In genomic region chr17:62750502-62751349, GRCh38 we compare ENCODE assay signal across 14 cellular contexts. TPM values are rescaled to one million over a fixed set of nuclear protein-coding genes. Genes with fewer than 3 reads are reported as not detected.
A peak's percentile ranks its signal among the peaks of the same experiment; 100 is the strongest.
DNase-seq lines count a peak whose midpoint lies in the region; ATAC-seq and TF ChIP-seq lines count a peak whose summit lies in the region.
"Had no signal": no experiment of that assay in that cellular context is flagged by ENCODE, and none has a peak within 500 bp of the region (broad histone marks: within the 10 kb centered on the region; RNA-seq: fewer than 3 reads in every experiment).

No MANE protein-coding gene starts in this region.

- no peaks in the 10 kb centered on the region for H3K27me3 ChIP-seq in thymus (ENCODE audit: control insufficient read depth, insufficient read depth)
- no peaks in the 10 kb centered on the region for H3K27me3 ChIP-seq in psoas muscle (ENCODE audit: insufficient read depth in 3 of 3, low read length in 2 of 3)

- H3K4me1 ChIP-seq in thymus (ENCODE audit: control insufficient read depth, insufficient read depth, low read length) (no peaks in the 10 kb centered on the region), mucosa of descending colon (ENCODE audit: low read depth) (no peaks in the 10 kb centered on the region), psoas muscle (no peaks in the 10 kb centered on the region)

- DNase-seq in SIG-M5 treated with dmso at 0.1 percent for 504 hours (lab: John Stamatoyannopoulos, UW; ENCODE audit: unreplicated experiment) (peak; percentile 45), SIG-M5 (lab: John Stamatoyannopoulos, UW) (no peak), SK-N-DZ (ENCODE audit: low spot score) (peak; percentile 21), head of caudate nucleus (peak in 36 of 42 donors; percentile 4 to 76 (median 40)), mucosa of descending colon (no peak), psoas muscle (no peak), NCI-H1048 (lab: John Stamatoyannopoulos, UW) (no peak)
- DNase-seq: activated CD4-positive, CD25-positive, alpha-beta regulatory T cell; activated T-cell treated with anti-CD3 and anti-CD28 coated beads, Interleukin-2, amount 50 U/mL, for 24 hours; naive thymus-derived CD8-positive, alpha-beta T cell had no signal

- H3K9me3 ChIP-seq in thymus (ENCODE audit: control insufficient read depth) (no peaks in the 10 kb centered on the region), mucosa of descending colon (no peaks in the 10 kb centered on the region), psoas muscle (no peaks in the 10 kb centered on the region)

- ATAC-seq in mucosa of descending colon (no peak), psoas muscle (no peak)
- ATAC-seq: naive thymus-derived CD8-positive, alpha-beta T cell had no signal

- intact Hi-C loops in head of caudate nucleus (cut with DNase I): no loop called here
- intact Hi-C loops in mucosa of descending colon (cut with DNase I, micrococcal nuclease): no loop called here
- intact Hi-C loops in psoas muscle (cut with DNase I): no loop called here

- H3K4me3 ChIP-seq in thymus (ENCODE audit: low read length) (no peak overlapping the region), mucosa of descending colon (no peak overlapping the region), psoas muscle (no peak overlapping the region)
- H3K4me3 ChIP-seq: SK-N-MC had no signal

- 81% methylated on average over 29 of the region's 29 CpGs for WGBS in thymus
- 37 to 44% (median 37%) methylated on average over 28 to 29 of the region's 29 CpGs for WGBS in psoas muscle, 3 donors

- H3K36me3 ChIP-seq in thymus (ENCODE audit: control insufficient read depth, insufficient read depth) (no peaks in the 10 kb centered on the region), mucosa of descending colon (ENCODE audit: low read depth) (no peaks in the 10 kb centered on the region), psoas muscle (ENCODE audit: insufficient read depth in 1 of 2, low read depth in 1 of 2) (no peaks in the 10 kb centered on the region)

- H3K27ac ChIP-seq in thymus (ENCODE audit: low read depth) (peak overlapping the region; percentile 66), psoas muscle (no peak overlapping the region)
- H3K27ac ChIP-seq: KMS-11, SK-N-MC had no signal

- TF ChIP-seq CTCF in mucosa of descending colon (IDR thresholded peaks at IDR 0.05) (no peak), psoas muscle (IDR thresholded peaks at IDR 0.05) (no peak)

RNA-seq across cellular contexts. Expression of gene MARCHF10, which starts 57.4 kb away (rescaled TPM):
- not detected in 2 replicates for polyA plus RNA-seq in SK-N-DZ (2014; cell fraction: cytosol; rRNA removed)
- polyA plus RNA-seq in SK-N-DZ (2014; cell fraction: nucleus; rRNA removed): not detected in 2 replicates
- 1.1 TPM for polyA plus RNA-seq in thymus
- total RNA-seq in mucosa of descending colon: under 1 TPM in 1 of 3 donors, not detected in 2; 0.35 TPM
- not detected for total RNA-seq in psoas muscle
- polyA plus RNA-seq in psoas muscle: under 1 TPM in 1 of 3 donors, not detected in 2; 0.01 TPM
- total RNA-seq: A673 had no signal

Comparison
In these comparisons a context has a peak if more than half of its experiments do, and no peak if none do; other contexts are left out.
1. DNase-seq: peak in SIG-M5 treated with dmso at 0.1 percent for 504 hours (single experiment), SK-N-DZ (single experiment) and head of caudate nucleus (36 of 42); none in SIG-M5 (single experiment), mucosa of descending colon (0 of 3), psoas muscle (0 of 2) and NCI-H1048 (single experiment).